In genomic region chr22:24325105-24325757, GRCh38 we compare ENCODE assay signal across 8 cellular contexts. TPM values are rescaled to one million over a fixed set of nuclear protein-coding genes. Genes with fewer than 3 reads are reported as not detected.
DNase-seq lines count a peak whose midpoint lies in the region; ATAC-seq and TF ChIP-seq lines count a peak whose summit lies in the region.

No MANE protein-coding gene starts in this region.

- H3K36me3 Mint-ChIP-seq in H9 (ENCODE audit: insufficient read depth in 1 of 3, low read depth in 3 of 3): peaks cover 25 to 59% (median 54%) of the 10 kb centered on the region in 3 experiments; a peak in 6 of 7 replicates

- H3K27ac Mint-ChIP-seq in H9: 0 out of 7 replicates have a peak overlapping the region, but pooled peaks of 1 of the 3 experiments have one; percentile 37

- no TSS peak for BruUV-seq in mammary epithelial cell (replicated peaks; lab: Mats Ljungman, UMichigan)

- peak; percentile 89 for ATAC-seq in left colon
- ATAC-seq in thoracic aorta (ENCODE audit: insufficient number of reproducible peaks, low FRiP score, low read depth): no peak
- no peak for ATAC-seq in HG02981 (IDR thresholded peaks at IDR 0.05; ENCODE audit: unreplicated experiment)

- no peaks in the 10 kb centered on the region for H3K27me3 ChIP-seq in H9 (ENCODE audit: insufficient read depth, low read length)
- H3K27me3 ChIP-seq in OCI-LY3 (ENCODE audit: low read depth, low read length): no peaks in the 10 kb centered on the region
- no peaks in the 10 kb centered on the region for H3K27me3 ChIP-seq in mammary epithelial cell (ENCODE audit: insufficient read depth, low read length)
- no peaks in the 10 kb centered on the region for H3K27me3 ChIP-seq in thoracic aorta (replicated peaks; ENCODE audit: insufficient read depth)

- H3K9me3 ChIP-seq in H9 (ENCODE audit: control insufficient read depth, low read depth, low read length) (no peaks in the 10 kb centered on the region), OCI-LY3 (ENCODE audit: insufficient read depth, low read length) (no peaks in the 10 kb centered on the region), mammary epithelial cell (replicated peaks; ENCODE audit: insufficient read depth, low read length) (no peaks in the 10 kb centered on the region), thoracic aorta (no peaks in the 10 kb centered on the region)

- H3K36me3 ChIP-seq in OCI-LY3 (replicated peaks; ENCODE audit: low read depth, low read length) (peaks cover 38% of the 10 kb centered on the region), mammary epithelial cell (ENCODE audit: insufficient read depth, low read length) (peaks cover 12% of the 10 kb centered on the region), thoracic aorta (peaks cover 10% of the 10 kb centered on the region)

- H3K18ac ChIP-seq in H9 (ENCODE audit: insufficient read length, low read depth, low read length): no peak overlapping the region

- no peak overlapping the region for H3T11ph ChIP-seq in H9 (ENCODE audit: low read length)

- H3K23ac ChIP-seq in H9 (ENCODE audit: insufficient read length, low read depth, low read length): no peak overlapping the region

- CTCF ChIA-PET in mammary epithelial cell (lab: Charles Lee; ENCODE audit: low non-redundant PET): no interaction called here

- intact Hi-C loops in mammary epithelial cell (cut with micrococcal nuclease): loop anchor here (1.0 to 10.0 kb wide), 7 partner anchors 47 to 200 kb away; no protein-coding TSS in a partner anchor
- intact Hi-C loops in left colon (cut with DNase I, micrococcal nuclease): loop anchor here in 1 of 2 donors (10.0 kb wide), 1 partner anchor 200 kb away; no protein-coding TSS in a partner anchor

- no peak overlapping the region for H3K4ac ChIP-seq in H9 (ENCODE audit: low read depth, low read length)

- H4K91ac ChIP-seq in H9 (ENCODE audit: insufficient read length, low read depth, low read length): no peak overlapping the region

- H2BK15ac ChIP-seq in H9 (ENCODE audit: low read depth, low read length): no peak overlapping the region

- H3K56ac ChIP-seq in H9 (ENCODE audit: insufficient read length, low read depth, low read length): no peak overlapping the region

- no peaks in the 10 kb centered on the region; the same call in 1 of the 2 replicates for H3K27me3 Mint-ChIP-seq in H9 (ENCODE audit: low read depth)

- no peak overlapping the region for H3K27ac ChIP-seq in H9 (ENCODE audit: insufficient read length, low read depth, low read length)
- H3K27ac ChIP-seq in OCI-LY3 (ENCODE audit: low read length): no peak overlapping the region
- no peak overlapping the region for H3K27ac ChIP-seq in mammary epithelial cell (ENCODE audit: insufficient read depth, low read depth, low read length)
- H3K27ac ChIP-seq in thoracic aorta: no peak overlapping the region

- dilution Hi-C loops in mammary epithelial cell (cut with HindIII; ENCODE audit: low sequenced_read_pairs): no loop called here

- H4K5ac ChIP-seq in H9 (ENCODE audit: insufficient read length, low read depth, low read length): no peak overlapping the region

- H3K4me3 Mint-ChIP-seq in H9: no peak overlapping the region

- H2AK5ac ChIP-seq in H9 (ENCODE audit: insufficient read length, low read length): no peak overlapping the region

- H3K4me3 ChIP-seq in OCI-LY3 (ENCODE audit: low read length): no peak overlapping the region
- H3K4me3 ChIP-seq in mammary epithelial cell (replicated peaks in 1 of 3; ENCODE audit: insufficient read depth in 1 of 3, low read depth in 2 of 3, low read length in 3 of 3): no peak overlapping the region
- H3K4me3 ChIP-seq in thoracic aorta: no peak overlapping the region

- no peaks in the 10 kb centered on the region for H3K9me3 Mint-ChIP-seq in H9

- H3K79me1 ChIP-seq in H9 (ENCODE audit: insufficient read depth, low read depth, low read length, poor library complexity, severe bottlenecking): no peaks in the 10 kb centered on the region

- H2AFZ ChIP-seq in H9 (ENCODE audit: low read length) (no peak overlapping the region), OCI-LY3 (ENCODE audit: low read depth, low read length) (no peak overlapping the region), mammary epithelial cell (ENCODE audit: low read depth, low read length) (no peak overlapping the region)

- no CpG with 5 or more reads among the region's 5 CpGs for WGBS in H9 (ENCODE audit: extremely low coverage, insufficient read length, low lambda C conversion rate)
- WGBS in mammary epithelial cell (ENCODE audit: low coverage, missing lambda C conversion rate): 35% methylated on average over 5 of the region's 5 CpGs

- H4K8ac ChIP-seq in H9 (replicated peaks; ENCODE audit: insufficient read length, low read depth, low read length): no peak overlapping the region

- no peak overlapping the region for H3K4me2 ChIP-seq in H9 (ENCODE audit: insufficient read depth, insufficient read length, low read length)
- H3K4me2 ChIP-seq in OCI-LY3 (ENCODE audit: low read length): peak overlapping the region; percentile 36
- H3K4me2 ChIP-seq in mammary epithelial cell (ENCODE audit: insufficient read depth, low read depth, low read length): no peak overlapping the region

- in situ Hi-C loops in mammary epithelial cell (cut with MboI; ENCODE audit: low sequenced_read_pairs in 2 of 2): loop anchor here (5.0 to 10.0 kb wide), 2 partner anchors 197 to 200 kb away; no protein-coding TSS in a partner anchor

- H4K20me1 ChIP-seq in H9 (ENCODE audit: control insufficient read depth, insufficient read depth, insufficient read length): no peaks in the 10 kb centered on the region
- H4K20me1 ChIP-seq in OCI-LY3 (ENCODE audit: insufficient read depth, low read length): no peaks in the 10 kb centered on the region
- no peaks in the 10 kb centered on the region for H4K20me1 ChIP-seq in mammary epithelial cell (ENCODE audit: insufficient read depth, low read length)

- no peaks in the 10 kb centered on the region for H3K4me1 ChIP-seq in H9 (ENCODE audit: insufficient read depth, low read length)
- H3K4me1 ChIP-seq in OCI-LY3 (ENCODE audit: low read length): peaks cover 2% of the 10 kb centered on the region
- H3K4me1 ChIP-seq in mammary epithelial cell (ENCODE audit: insufficient read depth, low read length): peaks cover 5% of the 10 kb centered on the region
- H3K4me1 ChIP-seq in thoracic aorta (ENCODE audit: control insufficient read depth in 1 of 2, low read depth in 2 of 2): peaks cover 3 to 32% of the 10 kb centered on the region in 2 donors

- no peak overlapping the region for H2BK12ac ChIP-seq in H9 (ENCODE audit: insufficient read length, low read depth, low read length)

- no peak overlapping the region for H2BK5ac ChIP-seq in H9 (ENCODE audit: insufficient read length, low read length)

- peak; percentile 61 for DNase-seq in D341Med (ENCODE audit: low spot score)
- no peak for DNase-seq in H9
- DNase-seq in mammary epithelial cell: peak; percentile 39
- no peak for DNase-seq in left colon
- DNase-seq in thoracic aorta (ENCODE audit: low spot score): no peak
- no peak for DNase-seq in NCI-H1092 (lab: John Stamatoyannopoulos, UW)

- no peak overlapping the region for H2BK20ac ChIP-seq in H9 (ENCODE audit: low read depth, low read length, poor library complexity, severe bottlenecking)

- H3K4me1 Mint-ChIP-seq in H9: peaks cover 0 to 2% of the 10 kb centered on the region in 2 experiments; a peak in 1 of 4 replicates

- no peaks in the 10 kb centered on the region for H3K23me2 ChIP-seq in H9 (ENCODE audit: insufficient read length, low read depth, low read length, poor library complexity, severe bottlenecking)

- H3K9ac ChIP-seq in H9 (ENCODE audit: extremely low read depth, insufficient read length, low read length) (no peak overlapping the region), OCI-LY3 (ENCODE audit: low read length) (no peak overlapping the region), mammary epithelial cell (ENCODE audit: insufficient read depth, low read length) (no peak overlapping the region)

- no peak overlapping the region for H3K14ac ChIP-seq in H9 (ENCODE audit: insufficient read depth, low read length)

- no peak overlapping the region for H2BK120ac ChIP-seq in H9 (ENCODE audit: low read depth, low read length, poor library complexity, severe bottlenecking)

- peak; percentile 69 for TF ChIP-seq CTCF in H9 (conservative IDR thresholded peaks at IDR 0.05)
- TF ChIP-seq CTCF in OCI-LY3 (IDR thresholded peaks at IDR 0.05; ENCODE audit: low read depth, low read length): peak; percentile 86
- TF ChIP-seq CTCF in mammary epithelial cell (conservative IDR thresholded peaks at IDR 0.05 in 1 of 2, IDR thresholded peaks at IDR 0.05 in 1 of 2; ENCODE audit: extremely low read depth in 1 of 2, insufficient read depth in 1 of 2, low read depth in 1 of 2, low read length in 2 of 2): peak; percentile 54 to 71
- peak; percentile 43 for TF ChIP-seq CTCF in thoracic aorta (IDR thresholded peaks at IDR 0.05)

- H3K79me2 ChIP-seq in H9 (ENCODE audit: insufficient read depth, low read length) (peaks cover 3% of the 10 kb centered on the region; the same call in 1 of the 2 replicates), OCI-LY3 (ENCODE audit: low read length) (0 out of 2 replicates have a peak, but pooled peaks cover 3% of the 10 kb centered on the region), mammary epithelial cell (ENCODE audit: insufficient read depth, low read length) (peaks cover 27% of the 10 kb centered on the region)

RNA-seq across cellular contexts. Expression of gene SPECC1L, which starts 54.6 kb away (rescaled TPM):
- total RNA-seq in H9 (2021): 54.2 and 57.1 TPM in 2 replicates
- total RNA-seq in mammary epithelial cell: 10 to 100 TPM; 35.7 to 72.1 TPM
- 17.6 TPM for polyA plus RNA-seq in mammary epithelial cell
- 51.9 TPM for polyA minus RNA-seq in mammary epithelial cell
- 10 to 100 TPM; 86.3 to 87.5 TPM for total RNA-seq in left colon
- 10 to 100 TPM; 49.4 to 50.0 TPM for total RNA-seq in thoracic aorta

Comparison
In these comparisons a context has a peak if more than half of its experiments do, and no peak if none do; other contexts are left out.
1. DNase-seq: peak in D341Med (single experiment) and mammary epithelial cell (single experiment); none in H9 (single experiment), left colon (0 of 2), thoracic aorta (single experiment) and NCI-H1092 (single experiment).
2. Peak in every context shown above with its lines, with median percentiles within 50 percentile points of each other: CTCF ChIP-seq.